ENCODE assay signal across 10 cellular contexts in the genomic region with DNA sequence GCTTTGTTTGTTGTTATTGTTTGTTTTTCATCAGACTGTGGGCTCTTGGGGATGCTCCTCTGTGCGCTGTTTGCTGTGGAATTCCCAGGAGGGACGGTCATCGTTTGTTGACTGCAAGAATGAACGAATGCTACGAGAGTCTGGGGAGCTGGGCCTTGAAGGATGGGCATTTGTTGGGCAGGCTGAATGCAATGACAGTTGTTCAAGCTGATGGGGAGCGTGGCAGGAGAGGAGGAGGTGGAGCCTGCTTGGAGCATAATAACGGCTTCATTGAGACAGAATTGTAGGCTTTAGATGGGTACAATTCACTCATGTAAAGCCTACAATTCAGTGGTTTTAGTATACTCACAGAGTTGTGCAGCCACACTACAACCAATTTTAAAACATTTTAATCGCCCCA.
"Had no signal": no experiment of that assay in that cellular context is flagged by ENCODE, and none has a peak within 500 bp of the region (broad histone marks: within the 10 kb centered on the region; RNA-seq: fewer than 3 reads in every experiment).

No MANE protein-coding gene starts in this region.

- H3K4me3 Mint-ChIP-seq: immature natural killer cell, memory B cell, naive B cell, nephron had no signal

- DNase-seq: effector CD8-positive, alpha-beta T cell; immature natural killer cell; left lung; naive B cell; sigmoid colon; stimulated activated naive CD8-positive, alpha-beta T cell treated with anti-CD3 and anti-CD28 coated beads, Interleukin-15, Interleukin-2, amounts not matched to agents 100 U/mL and 50 U/mL, for 24 hours; upper lobe of left lung; uterus had no signal

- H3K4me1 Mint-ChIP-seq: immature natural killer cell, memory B cell, naive B cell had no signal

- H3K36me3 Mint-ChIP-seq: immature natural killer cell, memory B cell had no signal

- H3K27ac Mint-ChIP-seq: immature natural killer cell, memory B cell, naive B cell, nephron had no signal

- H3K9me3 Mint-ChIP-seq: immature natural killer cell had no signal
